In the genomic region with DNA sequence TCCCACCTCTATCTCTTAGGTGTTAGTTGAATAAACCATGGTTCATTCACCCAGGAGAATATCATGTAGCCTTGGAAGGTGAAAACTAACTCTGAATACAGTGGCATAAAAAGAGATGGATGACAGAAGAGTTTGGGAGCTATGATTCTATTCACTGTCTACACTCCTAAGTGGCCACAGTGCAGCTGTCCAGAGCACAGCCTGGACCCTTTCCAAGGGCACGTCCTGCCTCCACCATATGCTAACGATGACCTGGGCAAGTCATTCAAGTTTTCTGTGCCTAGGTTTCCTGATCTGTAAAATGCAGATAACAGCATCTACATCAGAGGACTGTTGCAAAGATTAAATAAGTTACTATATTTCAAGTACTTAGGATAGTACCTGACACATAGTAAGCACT, we compare ENCODE assay signal across 35 cellular contexts.
"Had no signal": no experiment of that assay in that cellular context is flagged by ENCODE, and none has a peak within 500 bp of the region (broad histone marks: within the 10 kb centered on the region; RNA-seq: fewer than 3 reads in every experiment).

No MANE protein-coding gene starts in this region.

- H3K36me3 ChIP-seq: MG63 had no signal

- H3K4me3 ChIP-seq: MG63 had no signal

- DNase-seq: Karpas-422, Kasumi-1, KG1, MG63, MM.1S, MV-4-11, NCI-H1048, NCI-H1092, NCI-H1092 treated with DMSO at 0.1 percent for 48 hours, NCI-H1105, NCI-H1105 treated with DMSO at 0.1 percent for 48 hours, NCI-H1417, NCI-H1417 treated with DMSO at 0.1 percent for 48 hours, NCI-H1436, NCI-H1436 treated with DMSO at 0.1 percent for 48 hours, NCI-H146, NCI-H1694, NCI-H1694 treated with DMSO at 0.1 percent for 48 hours, NCI-H187, NCI-H187 treated with DMSO at 0.1 percent for 48 hours, NCI-H1930, NCI-H2029, NCI-H2029 treated with DMSO at 0.1 percent for 48 hours, NCI-H2081, NCI-H2081 treated with DMSO at 0.1 percent for 48 hours, NCI-H2107, NCI-H2171, NCI-H2171 treated with DMSO at 0.1 percent for 48 hours, NCI-H2227 treated with DMSO at 0.1 percent for 48 hours, NCI-H226, NCI-H345, NCI-H446, NCI-H446 treated with DMSO at 0.1 percent for 48 hours, NCI-H510A had no signal

- H3K27me3 ChIP-seq: MG63 had no signal

- H3K27ac ChIP-seq: KMS-11 had no signal

- H3K9me3 ChIP-seq: MG63 had no signal
